ENCODE assay signal across 8 cellular contexts in the genomic region with DNA sequence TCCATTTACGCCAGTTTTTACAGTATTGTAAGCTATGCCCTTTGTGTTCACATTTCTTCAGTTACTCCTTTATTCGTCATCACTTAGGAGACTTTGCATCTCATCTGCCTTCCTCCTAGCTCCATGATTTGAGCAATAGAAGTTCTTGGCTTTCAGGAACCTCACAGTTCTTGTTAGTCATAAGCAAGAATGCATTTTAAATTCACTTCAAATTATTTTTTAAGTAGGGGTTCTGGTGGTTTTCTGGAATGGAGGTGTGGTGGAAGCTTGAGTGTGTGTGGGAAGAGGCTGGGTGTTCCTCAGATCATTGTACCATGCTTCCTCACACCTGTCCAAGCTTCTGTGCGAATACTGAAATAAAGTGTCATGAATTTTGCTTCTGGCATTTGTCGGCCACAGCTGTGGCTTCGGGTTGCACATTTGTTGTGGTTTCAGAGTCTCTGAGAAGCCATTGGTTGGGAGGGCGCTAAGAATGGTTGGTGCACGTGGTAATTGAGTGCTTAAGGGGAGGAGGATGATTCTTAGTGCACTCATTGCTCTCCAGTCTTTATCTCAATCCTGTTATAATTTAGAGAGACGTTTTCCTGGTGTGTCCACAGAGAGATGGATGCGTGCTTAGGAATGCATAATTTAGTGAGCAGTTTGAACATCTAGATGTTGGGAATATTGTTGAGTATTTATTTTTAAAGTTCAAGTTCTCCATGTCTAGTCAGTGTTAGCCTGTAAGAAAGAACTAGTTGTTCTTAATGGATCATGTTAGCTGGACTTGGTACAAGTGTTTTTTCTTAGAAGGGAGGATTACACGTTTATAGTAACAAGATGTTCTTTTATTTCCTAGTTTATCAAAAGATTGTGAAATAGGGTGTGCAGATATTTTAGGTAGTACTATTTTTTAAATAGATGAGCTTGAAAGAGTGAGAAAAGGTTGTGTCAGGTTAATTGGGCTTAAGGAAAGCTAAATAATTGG. TPM values are rescaled to one million over a fixed set of nuclear protein-coding genes. Genes with fewer than 3 reads are reported as not detected.
A peak's percentile ranks its signal among the peaks of the same experiment; 100 is the strongest.
DNase-seq lines count a peak whose midpoint lies in the region; ATAC-seq and TF ChIP-seq lines count a peak whose summit lies in the region.

No MANE protein-coding gene starts in this region.

- H3K27ac ChIP-seq in BLaER1 treated with 17β-estradiol and CSF1 and Interleukin-3, amounts not matched to agents 10 nM and 100 nM: peak overlapping the region in 10 of 11 experiments; percentile 8 to 64 (median 30); a peak in 19 of 22 replicates
- H3K27ac ChIP-seq in colonic mucosa: peak overlapping the region; percentile 14
- peak overlapping the region; percentile 83 for H3K27ac ChIP-seq in vagina

- peak overlapping the region in 2 of 11 experiments; percentile 11 to 29; a peak in 2 of 22 replicates for H3K9ac ChIP-seq in BLaER1 treated with 17β-estradiol and CSF1 and Interleukin-3, amounts not matched to agents 10 nM and 100 nM
- H3K9ac ChIP-seq in colonic mucosa (ENCODE audit: low read depth in 2 of 2, low read length in 2 of 2): no peak overlapping the region

- H3K36me3 ChIP-seq in BLaER1 treated with 17β-estradiol and CSF1 and Interleukin-3, amounts not matched to agents 10 nM and 100 nM: peaks cover 0 to 32% (median 12%) of the 10 kb centered on the region in 11 experiments; a peak in 8 of 22 replicates
- no peaks in the 10 kb centered on the region for H3K36me3 ChIP-seq in colonic mucosa
- no peaks in the 10 kb centered on the region for H3K36me3 ChIP-seq in vagina

- H3K27ac Mint-ChIP-seq in natural killer cell treated with Interleukin-12 subunit alpha and Interleukin-12 subunit beta and Interleukin-15 and Interleukin-18, amount 100 ng/mL, for 72 hours: peak overlapping the region; percentile 73 to 78

- H3K4me3 ChIP-seq in BLaER1 treated with 17β-estradiol and CSF1 and Interleukin-3, amounts not matched to agents 10 nM and 100 nM: no peak overlapping the region
- H3K4me3 ChIP-seq in colonic mucosa (no peak overlapping the region), vagina (peak overlapping the region in 1 of 2 donors; percentile 27)

- peak overlapping the region; percentile 56 for H3K4me3 Mint-ChIP-seq in natural killer cell treated with Interleukin-12 subunit alpha and Interleukin-12 subunit beta and Interleukin-15 and Interleukin-18, amount 100 ng/mL, for 72 hours

- peaks cover 96 to 100% (median 100%) of the 10 kb centered on the region in 11 experiments; a peak in 21 of 22 replicates for H4K20me1 ChIP-seq in BLaER1 treated with 17β-estradiol and CSF1 and Interleukin-3, amounts not matched to agents 10 nM and 100 nM

- H3K27me3 Mint-ChIP-seq in natural killer cell treated with Interleukin-12 subunit alpha and Interleukin-12 subunit beta and Interleukin-15 and Interleukin-18, amount 100 ng/mL, for 72 hours: no peaks in the 10 kb centered on the region

- no peaks in the 10 kb centered on the region for H3K9me3 Mint-ChIP-seq in natural killer cell treated with Interleukin-12 subunit alpha and Interleukin-12 subunit beta and Interleukin-15 and Interleukin-18, amount 100 ng/mL, for 72 hours

- H3K4me1 Mint-ChIP-seq in natural killer cell treated with Interleukin-12 subunit alpha and Interleukin-12 subunit beta and Interleukin-15 and Interleukin-18, amount 100 ng/mL, for 72 hours (ENCODE audit: low read depth in 2 of 2): peaks cover 69 to 78% of the 10 kb centered on the region in 2 donors

- peak in 3 of 5 experiments; percentile 9 to 80 (median 67) for DNase-seq in T-helper 2 cell
- peak; percentile 40 for DNase-seq in colonic mucosa
- peak; percentile 80 for DNase-seq in natural killer cell treated with Interleukin-12 subunit alpha and Interleukin-12 subunit beta and Interleukin-15 and Interleukin-18, amount 100 ng/mL, for 72 hours (ENCODE audit: low spot score)
- DNase-seq in vagina (ENCODE audit: extremely low spot score in 2 of 2): no peak
- DNase-seq in GM10248 (ENCODE audit: extremely low spot score): no peak

- ATAC-seq in GM19328 (IDR thresholded peaks at IDR 0.05; ENCODE audit: unreplicated experiment) (peak; percentile 71), HG03520 (IDR thresholded peaks at IDR 0.05; ENCODE audit: unreplicated experiment) (peak; percentile 86)
- peak; percentile 90 to 92 for ATAC-seq in natural killer cell treated with Interleukin-12 subunit alpha and Interleukin-12 subunit beta and Interleukin-15 and Interleukin-18, amount 100 ng/mL, for 72 hours

- TF ChIP-seq CTCF in colonic mucosa (IDR thresholded peaks at IDR 0.05): no peak
- no peak for TF ChIP-seq CTCF in vagina (IDR thresholded peaks at IDR 0.05)
- TF ChIP-seq CTCF in GM10248 (IDR thresholded peaks at IDR 0.05; ENCODE audit: control extremely low read depth, extremely low read depth, low read depth, missing control alignments): no peak

- CTCF ChIA-PET in GM10248 (lab: Yijun Ruan, JAX): interaction anchor here (0.9 to 2.1 kb wide), 6 partner anchors 9 to 51 kb away, joined by 3 to 5 read pairs (median 4); no protein-coding TSS in a partner anchor

- H3K36me3 Mint-ChIP-seq in natural killer cell treated with Interleukin-12 subunit alpha and Interleukin-12 subunit beta and Interleukin-15 and Interleukin-18, amount 100 ng/mL, for 72 hours: peaks cover 5% of the 10 kb centered on the region

- H3K9me3 ChIP-seq in BLaER1 treated with 17β-estradiol and CSF1 and Interleukin-3, amounts not matched to agents 10 nM and 100 nM (replicated peaks in 1 of 11): no peaks in the 10 kb centered on the region
- H3K9me3 ChIP-seq in colonic mucosa (no peaks in the 10 kb centered on the region), vagina (no peaks in the 10 kb centered on the region)

- intact Hi-C loops in colonic mucosa (cut with DNase I): no loop called here
- intact Hi-C loops in vagina (cut with DNase I): no loop called here

- H3K27me3 ChIP-seq in BLaER1 treated with 17β-estradiol and CSF1 and Interleukin-3, amounts not matched to agents 10 nM and 100 nM: no peaks in the 10 kb centered on the region
- H3K27me3 ChIP-seq in colonic mucosa: no peaks in the 10 kb centered on the region
- no peaks in the 10 kb centered on the region for H3K27me3 ChIP-seq in vagina

- POLR2A ChIA-PET in GM10248 (lab: Yijun Ruan, JAX): interaction anchor here (0.6 to 0.8 kb wide), 2 partner anchors 32 to 56 kb away, joined by 4 to 5 read pairs; a partner anchor contains a TSS

- H3K4me2 ChIP-seq in BLaER1 treated with 17β-estradiol and CSF1 and Interleukin-3, amounts not matched to agents 10 nM and 100 nM: peak overlapping the region; percentile 51 to 75 (median 68)

- peaks cover 47 to 100% (median 74%) of the 10 kb centered on the region in 10 experiments for H3K4me1 ChIP-seq in BLaER1 treated with 17β-estradiol and CSF1 and Interleukin-3, amounts not matched to agents 10 nM and 100 nM
- H3K4me1 ChIP-seq in colonic mucosa (peaks cover 17% of the 10 kb centered on the region), vagina (peaks cover 95% of the 10 kb centered on the region)

- no peak for TF ChIP-seq POLR2A in vagina (IDR thresholded peaks at IDR 0.05)

RNA-seq across cellular contexts. Expression of a gene that starts 31.9 kb away (rescaled TPM):
- total RNA-seq in colonic mucosa: 10 to 100 TPM; 33.4 to 61.7 TPM
- 10 to 100 TPM; 17.8 to 20.6 TPM for total RNA-seq in natural killer cell treated with Interleukin-12 subunit alpha and Interleukin-12 subunit beta and Interleukin-15 and Interleukin-18, amount 100 ng/mL, for 72 hours
- total RNA-seq in vagina: 110 TPM

Comparison
In these comparisons a context has a peak if more than half of its experiments do, and no peak if none do; other contexts are left out.
1. H3K27ac ChIP-seq: peak in every context shown above with its lines; median percentile 83 in vagina; 30 in BLaER1 treated with 17β-estradiol and CSF1 and Interleukin-3, amounts not matched to agents 10 nM and 100 nM; 14 in colonic mucosa.
2. DNase-seq: peak in T-helper 2 cell (3 of 5), colonic mucosa (single experiment) and natural killer cell treated with Interleukin-12 subunit alpha and Interleukin-12 subunit beta and Interleukin-15 and Interleukin-18, amount 100 ng/mL, for 72 hours (single experiment); none in vagina (0 of 2) and GM10248 (single experiment).
3. Peak in every context shown above with its lines, with median percentiles within 50 percentile points of each other: ATAC-seq.